ENCODE assay signal across 11 cellular contexts in the genomic region with DNA sequence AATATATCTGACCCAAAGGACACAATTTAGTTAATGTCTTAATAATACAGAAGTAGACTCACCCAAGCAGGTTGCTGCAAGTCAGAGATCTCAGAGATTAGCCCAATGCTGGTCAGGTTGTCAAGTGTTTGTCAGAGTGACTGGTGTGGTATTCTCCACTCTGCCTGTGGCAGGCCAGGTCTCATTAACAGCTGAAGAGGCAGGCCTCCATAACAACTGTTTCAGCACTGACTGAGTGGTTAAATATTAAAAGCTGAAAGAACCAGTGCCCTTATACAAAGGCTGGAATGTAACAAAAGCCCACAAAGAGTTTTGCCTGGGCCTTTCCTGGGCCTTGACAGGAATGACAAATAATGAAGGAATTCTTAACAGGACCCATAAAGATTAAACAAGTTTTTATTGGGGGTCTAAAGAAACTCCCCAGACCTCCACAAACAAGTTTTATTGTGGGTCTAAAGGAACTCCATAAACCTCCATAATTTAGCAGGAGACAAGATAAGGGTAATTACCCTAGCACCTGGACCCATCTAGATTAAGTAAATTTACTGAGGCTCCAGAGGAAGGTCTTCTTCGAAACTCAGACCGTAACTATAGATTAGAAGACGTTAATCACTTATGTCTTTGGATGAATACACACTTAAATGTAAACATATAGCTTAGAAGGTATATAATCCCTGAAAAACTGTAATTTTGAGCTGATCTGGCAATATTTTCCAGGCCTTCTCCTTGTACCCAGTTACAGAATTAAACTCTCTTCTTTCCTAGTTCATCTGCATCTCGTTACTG. TPM values are rescaled to one million over a fixed set of nuclear protein-coding genes. Genes with fewer than 3 reads are reported as not detected.
DNase-seq lines count a peak whose midpoint lies in the region; ATAC-seq and TF ChIP-seq lines count a peak whose summit lies in the region.
"Had no signal": no experiment of that assay in that cellular context is flagged by ENCODE, and none has a peak within 500 bp of the region (broad histone marks: within the 10 kb centered on the region; RNA-seq: fewer than 3 reads in every experiment).

No MANE protein-coding gene starts in this region.

- peaks cover 2% of the 10 kb centered on the region for H3K9me3 Mint-ChIP-seq in chondrocyte (ENCODE audit: low read depth)
- peaks cover 5% of the 10 kb centered on the region for H3K9me3 Mint-ChIP-seq in mesothelial cell of epicardium
- no peaks in the 10 kb centered on the region for H3K9me3 Mint-ChIP-seq in CD8-positive, alpha-beta T cell

- H3K27me3 Mint-ChIP-seq in chondrocyte (ENCODE audit: low read depth) (no peaks in the 10 kb centered on the region), mesothelial cell of epicardium (ENCODE audit: low read depth) (peaks cover 40% of the 10 kb centered on the region)
- H3K27me3 Mint-ChIP-seq in CD8-positive, alpha-beta T cell (ENCODE audit: low read depth) = peaks cover 3% of the 10 kb centered on the region

- CTCF ChIA-PET in CD8-positive, alpha-beta T cell (lab: Charles Lee) = no interaction called here

- no peak overlapping the region for H3K4me3 Mint-ChIP-seq in chondrocyte (ENCODE audit: unreplicated experiment)
- peak overlapping the region; percentile 12 for H3K4me3 Mint-ChIP-seq in mesothelial cell of epicardium
- H3K4me3 Mint-ChIP-seq in CD8-positive, alpha-beta T cell = no peak overlapping the region
- H3K4me3 Mint-ChIP-seq: natural killer cell treated with Interleukin-12 subunit alpha and Interleukin-12 subunit beta and Interleukin-15 and Interleukin-18, amount 100 ng/mL, for 72 hours had no signal

- H3K27ac Mint-ChIP-seq in chondrocyte (ENCODE audit: unreplicated experiment) = peak overlapping the region; percentile 59
- peak overlapping the region; percentile 83 for H3K27ac Mint-ChIP-seq in mesothelial cell of epicardium
- H3K27ac Mint-ChIP-seq in CD8-positive, alpha-beta T cell = no peak overlapping the region
- H3K27ac Mint-ChIP-seq: natural killer cell treated with Interleukin-12 subunit alpha and Interleukin-12 subunit beta and Interleukin-15 and Interleukin-18, amount 100 ng/mL, for 72 hours had no signal

- DNase-seq in AG10803 (ENCODE audit: low read depth) (peak; percentile 3), HPDE6-E6E7 (ENCODE audit: extremely low spot score) (peak; percentile 26), chondrocyte (ENCODE audit: low spot score) (no peak), mesothelial cell of epicardium (ENCODE audit: low spot score in 2 of 2, unreplicated experiment in 2 of 2) (no peak), NCI-H2081 (lab: John Stamatoyannopoulos, UW) (no peak), SHP77 treated with DMSO at 0.1 percent for 48 hours (lab: John Stamatoyannopoulos, UW) (no peak)
- no peak for DNase-seq in stimulated activated CD4-positive, alpha-beta T cell treated with anti-CD3 and anti-CD28 coated beads, Interleukin-4, amount 100 ng/mL, for 1 hour
- DNase-seq in CD8-positive, alpha-beta T cell = no peak
- DNase-seq: GDM1 had no signal

- no peaks in the 10 kb centered on the region for H3K9me3 ChIP-seq in CD8-positive, alpha-beta T cell (ENCODE audit: low read length)
- H3K9me3 ChIP-seq: esophagus muscularis mucosa had no signal

- no peaks in the 10 kb centered on the region for H3K4me1 ChIP-seq in CD8-positive, alpha-beta T cell (ENCODE audit: insufficient read depth, low read length)
- H3K4me1 ChIP-seq: esophagus muscularis mucosa had no signal

- no peak overlapping the region for H3K27ac ChIP-seq in CD8-positive, alpha-beta T cell (ENCODE audit: low read depth, low read length)
- H3K27ac ChIP-seq: esophagus muscularis mucosa had no signal

- intact Hi-C loops in CD8-positive, alpha-beta T cell (cut with DNase I, micrococcal nuclease) = no loop called here

- no peak for TF ChIP-seq CTCF in AG10803 (conservative IDR thresholded peaks at IDR 0.05; ENCODE audit: low read length)
- no peak for TF ChIP-seq CTCF in chondrocyte (IDR thresholded peaks at IDR 0.05)
- no peak for TF ChIP-seq CTCF in mesothelial cell of epicardium (IDR thresholded peaks at IDR 0.05; ENCODE audit: unreplicated experiment)
- no peak for TF ChIP-seq CTCF in CD8-positive, alpha-beta T cell (IDR thresholded peaks at IDR 0.05)

- no peaks in the 10 kb centered on the region for H3K36me3 ChIP-seq in CD8-positive, alpha-beta T cell (ENCODE audit: insufficient read depth, low read length)
- H3K36me3 ChIP-seq: esophagus muscularis mucosa had no signal

- peaks cover 12% of the 10 kb centered on the region for H3K4me1 Mint-ChIP-seq in chondrocyte (ENCODE audit: low read depth)
- H3K4me1 Mint-ChIP-seq in mesothelial cell of epicardium = peaks cover 35% of the 10 kb centered on the region
- no peaks in the 10 kb centered on the region for H3K4me1 Mint-ChIP-seq in CD8-positive, alpha-beta T cell (ENCODE audit: low read depth)

- H3K36me3 Mint-ChIP-seq in chondrocyte (ENCODE audit: low read depth) (no peaks in the 10 kb centered on the region), mesothelial cell of epicardium (peaks cover 1% of the 10 kb centered on the region)
- no peaks in the 10 kb centered on the region for H3K36me3 Mint-ChIP-seq in CD8-positive, alpha-beta T cell
- H3K36me3 Mint-ChIP-seq: natural killer cell treated with Interleukin-12 subunit alpha and Interleukin-12 subunit beta and Interleukin-15 and Interleukin-18, amount 100 ng/mL, for 72 hours had no signal

- POLR2A ChIA-PET in CD8-positive, alpha-beta T cell (lab: Charles Lee) = no interaction called here

- no peaks in the 10 kb centered on the region for H3K27me3 ChIP-seq in CD8-positive, alpha-beta T cell (ENCODE audit: insufficient read depth, low read length)
- H3K27me3 ChIP-seq: esophagus muscularis mucosa had no signal

- H3K4me3 ChIP-seq in AG10803 (ENCODE audit: low read length) = no peak overlapping the region
- no peak overlapping the region for H3K4me3 ChIP-seq in CD8-positive, alpha-beta T cell (ENCODE audit: low read depth, low read length)
- H3K4me3 ChIP-seq: esophagus muscularis mucosa had no signal

- no peak for ATAC-seq in CD8-positive, alpha-beta T cell

RNA-seq across cellular contexts. Expression of gene SULT1C2, which starts 26.9 kb away (rescaled TPM):
- total RNA-seq in chondrocyte (0.27 to 0.29 TPM (median 0.28 TPM) in 3 replicates), mesothelial cell of epicardium (0.05 to 0.13 TPM in 2 of 3 replicates, not detected in the other)
- total RNA-seq in CD8-positive, alpha-beta T cell = not detected
- total RNA-seq: natural killer cell treated with Interleukin-12 subunit alpha and Interleukin-12 subunit beta and Interleukin-15 and Interleukin-18, amount 100 ng/mL, for 72 hours had no signal

Comparison
In these comparisons a context has a peak if more than half of its experiments do, and no peak if none do; other contexts are left out.
1. DNase-seq: peak in AG10803 (single experiment) and HPDE6-E6E7 (single experiment); none in chondrocyte (single experiment), mesothelial cell of epicardium (0 of 2), stimulated activated CD4-positive, alpha-beta T cell treated with anti-CD3 and anti-CD28 coated beads, Interleukin-4, amount 100 ng/mL, for 1 hour (single experiment), CD8-positive, alpha-beta T cell (0 of 7), NCI-H2081 (0 of 2) and SHP77 treated with DMSO at 0.1 percent for 48 hours (single experiment).